Comparison of ENCODE assay signal across 2 cellular contexts in the genomic region with DNA sequence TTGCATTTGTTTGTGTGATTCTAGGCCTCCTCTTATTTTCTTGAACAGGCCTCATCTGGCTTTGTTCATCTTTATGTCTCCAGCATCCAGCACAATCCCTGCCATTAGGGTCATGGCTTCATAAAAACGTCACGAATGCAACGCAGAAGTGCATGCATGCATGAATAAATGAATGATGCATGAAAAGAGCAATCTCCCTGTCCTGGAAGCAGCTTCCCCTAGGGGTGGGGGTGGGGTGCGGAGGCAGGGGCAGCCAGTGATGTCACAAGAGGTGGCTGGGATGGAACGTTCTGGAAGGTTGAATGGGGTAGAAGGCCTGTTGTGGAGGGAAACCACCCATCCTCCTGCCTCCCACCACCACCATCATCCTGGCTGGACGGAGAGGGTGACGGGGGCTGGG.
TF ChIP-seq lines count a peak whose summit lies in the region.

A gene with protein sequence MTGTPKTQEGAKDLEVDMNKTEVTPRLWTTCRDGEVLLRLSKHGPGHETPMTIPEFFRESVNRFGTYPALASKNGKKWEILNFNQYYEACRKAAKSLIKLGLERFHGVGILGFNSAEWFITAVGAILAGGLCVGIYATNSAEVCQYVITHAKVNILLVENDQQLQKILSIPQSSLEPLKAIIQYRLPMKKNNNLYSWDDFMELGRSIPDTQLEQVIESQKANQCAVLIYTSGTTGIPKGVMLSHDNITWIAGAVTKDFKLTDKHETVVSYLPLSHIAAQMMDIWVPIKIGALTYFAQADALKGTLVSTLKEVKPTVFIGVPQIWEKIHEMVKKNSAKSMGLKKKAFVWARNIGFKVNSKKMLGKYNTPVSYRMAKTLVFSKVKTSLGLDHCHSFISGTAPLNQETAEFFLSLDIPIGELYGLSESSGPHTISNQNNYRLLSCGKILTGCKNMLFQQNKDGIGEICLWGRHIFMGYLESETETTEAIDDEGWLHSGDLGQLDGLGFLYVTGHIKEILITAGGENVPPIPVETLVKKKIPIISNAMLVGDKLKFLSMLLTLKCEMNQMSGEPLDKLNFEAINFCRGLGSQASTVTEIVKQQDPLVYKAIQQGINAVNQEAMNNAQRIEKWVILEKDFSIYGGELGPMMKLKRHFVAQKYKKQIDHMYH (plus strand): TSS at position 301 of the 400 bp plus-strand sequence. CDS start 5,877 bp downstream, outside the sequence.

TF ChIP-seq in GM23338, 12 proteins besides CTCF, POLR2A, EP300 and RAD21:
- no peak for TF ChIP-seq STAT1 (IDR thresholded peaks at IDR 0.05; ENCODE audit: unreplicated experiment)
- no peak for TF ChIP-seq POLR2AphosphoS5 (IDR thresholded peaks at IDR 0.05; ENCODE audit: low read depth)
- no peak for TF ChIP-seq ZNF114 (CRISPR knock-in tag; IDR thresholded peaks at IDR 0.05)
- no peak for TF ChIP-seq EZH2phosphoT487 (IDR thresholded peaks at IDR 0.05; ENCODE audit: unreplicated experiment)

TF ChIP-seq in IMR-90, 13 proteins besides CTCF, POLR2A, EP300 and RAD21:
- TF ChIP-seq FOS (IDR thresholded peaks at IDR 0.05; ENCODE audit: low read depth, low read length) (no peak), MAZ (IDR thresholded peaks at IDR 0.05; ENCODE audit: borderline replicate concordance, low read depth, low read length) (no peak), MXI1 (IDR thresholded peaks at IDR 0.05; ENCODE audit: borderline replicate concordance, low read depth, low read length) (no peak), RCOR1 (IDR thresholded peaks at IDR 0.05; ENCODE audit: insufficient replicate concordance, low read length) (no peak), SMC3 (IDR thresholded peaks at IDR 0.05; ENCODE audit: low read depth, low read length) (no peak), NFE2L2 (IDR thresholded peaks at IDR 0.05; ENCODE audit: low read depth, low read length) (no peak), CEBPB (IDR thresholded peaks at IDR 0.05; ENCODE audit: low read depth, low read length) (no peak), MAFK (IDR thresholded peaks at IDR 0.05; ENCODE audit: low read depth, low read length) (no peak), BHLHE40 (IDR thresholded peaks at IDR 0.05; ENCODE audit: low read depth, low read length) (no peak), RFX5 (IDR thresholded peaks at IDR 0.05; ENCODE audit: low read depth, low read length) (no peak), CHD1 (IDR thresholded peaks at IDR 0.05; ENCODE audit: low read depth, low read length) (no peak)
- TF ChIP-seq, protein P1, sequence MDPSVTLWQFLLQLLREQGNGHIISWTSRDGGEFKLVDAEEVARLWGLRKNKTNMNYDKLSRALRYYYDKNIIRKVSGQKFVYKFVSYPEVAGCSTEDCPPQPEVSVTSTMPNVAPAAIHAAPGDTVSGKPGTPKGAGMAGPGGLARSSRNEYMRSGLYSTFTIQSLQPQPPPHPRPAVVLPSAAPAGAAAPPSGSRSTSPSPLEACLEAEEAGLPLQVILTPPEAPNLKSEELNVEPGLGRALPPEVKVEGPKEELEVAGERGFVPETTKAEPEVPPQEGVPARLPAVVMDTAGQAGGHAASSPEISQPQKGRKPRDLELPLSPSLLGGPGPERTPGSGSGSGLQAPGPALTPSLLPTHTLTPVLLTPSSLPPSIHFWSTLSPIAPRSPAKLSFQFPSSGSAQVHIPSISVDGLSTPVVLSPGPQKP (IDR thresholded peaks at IDR 0.05; ENCODE audit: borderline replicate concordance, low read depth, low read length): no peak
- TF ChIP-seq, protein P2, sequence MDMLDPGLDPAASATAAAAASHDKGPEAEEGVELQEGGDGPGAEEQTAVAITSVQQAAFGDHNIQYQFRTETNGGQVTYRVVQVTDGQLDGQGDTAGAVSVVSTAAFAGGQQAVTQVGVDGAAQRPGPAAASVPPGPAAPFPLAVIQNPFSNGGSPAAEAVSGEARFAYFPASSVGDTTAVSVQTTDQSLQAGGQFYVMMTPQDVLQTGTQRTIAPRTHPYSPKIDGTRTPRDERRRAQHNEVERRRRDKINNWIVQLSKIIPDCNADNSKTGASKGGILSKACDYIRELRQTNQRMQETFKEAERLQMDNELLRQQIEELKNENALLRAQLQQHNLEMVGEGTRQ (IDR thresholded peaks at IDR 0.05; ENCODE audit: low read depth, low read length): no peak
